ENCODE assay signal across 8 cellular contexts in the genomic region with DNA sequence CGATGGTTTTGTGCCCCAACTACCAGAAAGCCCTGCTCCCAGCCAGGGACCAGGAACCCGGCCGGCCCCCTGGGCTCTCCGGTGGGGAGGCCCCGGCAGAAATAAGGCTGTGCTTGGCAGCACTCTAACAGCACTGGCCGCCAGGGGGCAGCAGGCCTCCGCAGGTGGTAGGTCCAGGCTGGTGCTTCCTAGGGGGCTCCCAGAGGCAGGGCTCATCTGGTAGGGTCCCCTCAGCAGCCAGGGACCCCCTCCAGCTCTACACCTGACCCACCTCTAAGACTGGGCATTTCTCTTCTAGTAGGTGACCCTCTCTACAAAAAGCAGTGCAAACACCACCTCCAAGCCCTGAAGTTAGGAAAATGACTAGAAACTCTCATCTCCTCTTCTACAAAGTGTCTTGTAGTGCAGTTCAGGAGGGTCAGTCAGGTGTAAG.
A peak's percentile ranks its signal among the peaks of the same experiment; 100 is the strongest.
DNase-seq lines count a peak whose midpoint lies in the region; ATAC-seq and TF ChIP-seq lines count a peak whose summit lies in the region.

No MANE protein-coding gene starts in this region.

- no peak overlapping the region for H3K4ac ChIP-seq in neuronal stem cell (ENCODE audit: low read length)

- H3K79me2 ChIP-seq in OCI-LY7 (ENCODE audit: insufficient read depth, low read depth, low read length) (no peaks in the 10 kb centered on the region), fibroblast of lung (ENCODE audit: control insufficient read depth, insufficient read depth, low read length) (no peaks in the 10 kb centered on the region)

- no peaks in the 10 kb centered on the region for H4K20me1 ChIP-seq in OCI-LY7 (ENCODE audit: insufficient read depth, low read length)
- H4K20me1 ChIP-seq in fibroblast of lung (ENCODE audit: control insufficient read depth, extremely low read depth, insufficient read depth, low read length) = no peaks in the 10 kb centered on the region

- H3K36me3 ChIP-seq in CD4-positive, CD25-positive, alpha-beta regulatory T cell (ENCODE audit: control insufficient read depth, insufficient read depth, low read length) = peaks cover 54% of the 10 kb centered on the region
- H3K36me3 ChIP-seq in OCI-LY7 (ENCODE audit: insufficient read depth, low read length) (peaks cover 54% of the 10 kb centered on the region), fibroblast of lung (ENCODE audit: control insufficient read depth, insufficient read depth, low read length) (peaks cover 6% of the 10 kb centered on the region), neuronal stem cell (replicated peaks in 1 of 2; ENCODE audit: control insufficient read depth in 2 of 2, insufficient read depth in 2 of 2, low read length in 2 of 2) (peaks cover 0 to 10% of the 10 kb centered on the region in 2 donors)

- H3K36me3 Mint-ChIP-seq in CD4-positive, CD25-positive, alpha-beta regulatory T cell = peaks cover 20% of the 10 kb centered on the region
- H3K36me3 Mint-ChIP-seq in activated T-cell treated with anti-CD3 and anti-CD28 coated beads, Interleukin-2, amount 50 U/mL, for 72 hours (ENCODE audit: insufficient read depth in 2 of 2) = peaks cover 5 to 18% of the 10 kb centered on the region in 2 donors

- H3K4me2 ChIP-seq in OCI-LY7 (ENCODE audit: low read length) (peak overlapping the region; percentile 57; the same call in 1 of the 2 replicates), fibroblast of lung (ENCODE audit: extremely low read depth, insufficient read depth, low read length) (no peak overlapping the region), neuronal stem cell (ENCODE audit: insufficient read depth, low read length, poor library complexity, severe bottlenecking) (no peak overlapping the region)

- H3K4me3 Mint-ChIP-seq in CD4-positive, CD25-positive, alpha-beta regulatory T cell = peak overlapping the region in 3 of 4 donors; percentile 39 to 76 (median 69)
- H3K4me3 Mint-ChIP-seq in activated T-cell treated with anti-CD3 and anti-CD28 coated beads, Interleukin-2, amount 50 U/mL, for 72 hours = peak overlapping the region; percentile 5 to 21

- intact Hi-C loops in OCI-LY7 (cut with micrococcal nuclease; ENCODE audit: unreplicated experiment) = loop anchor here (1.0 to 10.0 kb wide), 5 partner anchors 53 to 601 kb away; partner anchors contain the start of gene COQ8A

- H3K9ac ChIP-seq in fibroblast of lung (ENCODE audit: insufficient read depth, low read length) = no peak overlapping the region
- peak overlapping the region; percentile 1 for H3K9ac ChIP-seq in neuronal stem cell (ENCODE audit: low read depth, low read length, poor library complexity)

- no peaks in the 10 kb centered on the region for H3K9me2 ChIP-seq in OCI-LY7 (ENCODE audit: insufficient read depth, low read length)

- H2BK5ac ChIP-seq in neuronal stem cell (ENCODE audit: low read length) = no peak overlapping the region

- peak overlapping the region; percentile 84 to 87 (median 86) for H3K27ac Mint-ChIP-seq in CD4-positive, CD25-positive, alpha-beta regulatory T cell
- H3K27ac Mint-ChIP-seq in activated T-cell treated with anti-CD3 and anti-CD28 coated beads, Interleukin-2, amount 50 U/mL, for 72 hours = peak overlapping the region; percentile 3

- no peaks in the 10 kb centered on the region for H3K27me3 ChIP-seq in CD4-positive, CD25-positive, alpha-beta regulatory T cell (ENCODE audit: control insufficient read depth, insufficient read depth, low read length)
- H3K27me3 ChIP-seq in fibroblast of lung (ENCODE audit: control insufficient read depth, insufficient read depth, low read length) = no peaks in the 10 kb centered on the region
- no peaks in the 10 kb centered on the region for H3K27me3 ChIP-seq in neuronal stem cell (ENCODE audit: control insufficient read depth in 3 of 3, insufficient read depth in 3 of 3, low read depth in 1 of 3, low read length in 3 of 3)

- WGBS in neuronal stem cell (ENCODE audit: extremely low coverage in 2 of 2, insufficient read length in 2 of 2, insufficient replicate concordance in 1 of 2), 2 donors = no CpG with 5 or more reads among the region's 7 CpGs

- H3K18ac ChIP-seq in neuronal stem cell (ENCODE audit: low read length) = peak overlapping the region; percentile 31

- peaks cover 57% of the 10 kb centered on the region for H3K4me1 ChIP-seq in CD4-positive, CD25-positive, alpha-beta regulatory T cell (ENCODE audit: control insufficient read depth, insufficient read depth, low read length, poor library complexity, severe bottlenecking)
- H3K4me1 ChIP-seq in OCI-LY7 (ENCODE audit: insufficient read depth, low read length, poor library complexity, severe bottlenecking) = peaks cover 58% of the 10 kb centered on the region
- peaks cover 2% of the 10 kb centered on the region for H3K4me1 ChIP-seq in fibroblast of lung (ENCODE audit: control insufficient read depth, extremely low read depth, insufficient read depth, low read length)
- H3K4me1 ChIP-seq in neuronal stem cell (ENCODE audit: control insufficient read depth in 2 of 2, insufficient read depth in 1 of 2, low read depth in 1 of 2, low read length in 2 of 2) = peaks cover 2 to 5% of the 10 kb centered on the region in 2 donors

- no peak overlapping the region for H2BK15ac ChIP-seq in neuronal stem cell (ENCODE audit: low read length)

- peaks cover 0 to 2% (median 0%) of the 10 kb centered on the region in 7 donors for H3K9me3 Mint-ChIP-seq in CD4-positive, CD25-positive, alpha-beta regulatory T cell
- no peaks in the 10 kb centered on the region for H3K9me3 Mint-ChIP-seq in activated T-cell treated with anti-CD3 and anti-CD28 coated beads, Interleukin-2, amount 50 U/mL, for 72 hours

- peak; percentile 77 to 79 for ATAC-seq in CD4-positive, CD25-positive, alpha-beta regulatory T cell (ENCODE audit: low read depth in 2 of 2)
- ATAC-seq in GM19324 (IDR thresholded peaks at IDR 0.05; ENCODE audit: low FRiP score, unreplicated experiment) = peak; percentile 59
- peak; percentile 62 for ATAC-seq in HG03469 (IDR thresholded peaks at IDR 0.05; ENCODE audit: unreplicated experiment)
- ATAC-seq in activated T-cell treated with anti-CD3 and anti-CD28 coated beads, Interleukin-2, amount 50 U/mL, for 72 hours (replicated peaks in 1 of 2) = peak; percentile 78 to 83

- TF ChIP-seq CTCF in OCI-LY7 (conservative IDR thresholded peaks at IDR 0.05; ENCODE audit: low read length) = peak; percentile 98
- TF ChIP-seq CTCF in fibroblast of lung (conservative IDR thresholded peaks at IDR 0.05 in 1 of 2, IDR thresholded peaks at IDR 0.05 in 1 of 2; ENCODE audit: low read depth in 1 of 2, low read length in 2 of 2) = peak; percentile 85 to 89

- CTCF ChIA-PET in OCI-LY7 (lab: Charles Lee; ENCODE audit: unreplicated experiment) = interaction anchor here (1.0 to 1.6 kb wide), 3 partner anchors 10 to 193 kb away, joined by 3 to 7 read pairs (median 4); no protein-coding TSS in a partner anchor

- H3K27ac ChIP-seq in CD4-positive, CD25-positive, alpha-beta regulatory T cell (ENCODE audit: insufficient read depth, low read length, poor library complexity, severe bottlenecking) = peak overlapping the region; percentile 62
- H3K27ac ChIP-seq in OCI-LY7 (ENCODE audit: low read depth, low read length, poor library complexity, severe bottlenecking) (no peak overlapping the region), fibroblast of lung (ENCODE audit: insufficient read depth, low read length) (no peak overlapping the region), neuronal stem cell (replicated peaks; ENCODE audit: low read length) (no peak overlapping the region)

- H4K91ac ChIP-seq in neuronal stem cell (ENCODE audit: low read depth, low read length, poor library complexity) = no peak overlapping the region

- no peak overlapping the region for H2BK12ac ChIP-seq in neuronal stem cell (ENCODE audit: low read length)

- POLR2A ChIA-PET in OCI-LY7 (lab: Charles Lee) = interaction anchor here (1.5 kb wide), 1 partner anchor 53 kb away, joined by 3 read pairs; no protein-coding TSS in a partner anchor

- no peak overlapping the region for H3K23ac ChIP-seq in neuronal stem cell (ENCODE audit: low read depth, low read length, poor library complexity)

- peaks cover 9 to 72% (median 40%) of the 10 kb centered on the region in 4 donors for H3K4me1 Mint-ChIP-seq in CD4-positive, CD25-positive, alpha-beta regulatory T cell
- H3K4me1 Mint-ChIP-seq in activated T-cell treated with anti-CD3 and anti-CD28 coated beads, Interleukin-2, amount 50 U/mL, for 72 hours (ENCODE audit: low read depth) = peaks cover 59% of the 10 kb centered on the region

- H4K8ac ChIP-seq in neuronal stem cell (ENCODE audit: low read depth, low read length) = no peak overlapping the region

- peaks cover 1% of the 10 kb centered on the region for H3K79me1 ChIP-seq in neuronal stem cell (ENCODE audit: low read depth, low read length)

- peak overlapping the region; percentile 19 for H3K4me3 ChIP-seq in CD4-positive, CD25-positive, alpha-beta regulatory T cell (ENCODE audit: low read depth, low read length)
- H3K4me3 ChIP-seq in OCI-LY7 (ENCODE audit: low read depth, low read length, poor library complexity, severe bottlenecking) (no peak overlapping the region), fibroblast of lung (replicated peaks in 1 of 4; ENCODE audit: control extremely low read depth in 1 of 4, insufficient read depth in 1 of 4, low read depth in 3 of 4, low read length in 4 of 4) (no peak overlapping the region), neuronal stem cell (ENCODE audit: low read length in 2 of 2) (no peak overlapping the region)

- peaks cover 5% of the 10 kb centered on the region for H3K27me3 Mint-ChIP-seq in CD4-positive, CD25-positive, alpha-beta regulatory T cell
- H3K27me3 Mint-ChIP-seq in activated T-cell treated with anti-CD3 and anti-CD28 coated beads, Interleukin-2, amount 50 U/mL, for 72 hours (ENCODE audit: low read depth) = no peaks in the 10 kb centered on the region

- no peak overlapping the region for H2BK120ac ChIP-seq in neuronal stem cell (ENCODE audit: low read depth, low read length)

- BruUV-seq in OCI-LY7 (replicated peaks; lab: Mats Ljungman, UMichigan) = no TSS peak

- H3K9me3 ChIP-seq in CD4-positive, CD25-positive, alpha-beta regulatory T cell (ENCODE audit: control insufficient read depth in 2 of 2, low read length in 2 of 2) = no peaks in the 10 kb centered on the region
- H3K9me3 ChIP-seq in OCI-LY7 (ENCODE audit: low read length) (no peaks in the 10 kb centered on the region), fibroblast of lung (ENCODE audit: control insufficient read depth, insufficient read depth, low read depth, low read length) (no peaks in the 10 kb centered on the region), neuronal stem cell (replicated peaks in 1 of 2; ENCODE audit: control insufficient read depth in 2 of 2, insufficient read depth in 1 of 2, low read depth in 1 of 2, low read length in 2 of 2) (no peaks in the 10 kb centered on the region)

- peak; percentile 73 to 83 (median 80) for DNase-seq in CD4-positive, CD25-positive, alpha-beta regulatory T cell
- DNase-seq in OCI-LY7 (ENCODE audit: low spot score) (peak; percentile 81), fibroblast of lung (ENCODE audit: low read depth in 2 of 2) (peak; percentile 44 to 70), neuronal stem cell (ENCODE audit: low spot score) (peak; percentile 70), stromal cell of bone marrow (ENCODE audit: low read depth) (peak; percentile 26)
- peak; percentile 82 to 88 for DNase-seq in activated T-cell treated with anti-CD3 and anti-CD28 coated beads, Interleukin-2, amount 50 U/mL, for 72 hours

- no peak overlapping the region for H2AFZ ChIP-seq in OCI-LY7 (ENCODE audit: low read length)
- no peak overlapping the region for H2AFZ ChIP-seq in fibroblast of lung (ENCODE audit: low read length)
- no peak overlapping the region for H2AFZ ChIP-seq in neuronal stem cell (ENCODE audit: low read length)

- H3K14ac ChIP-seq in neuronal stem cell (ENCODE audit: low read length) = no peak overlapping the region

- no peak overlapping the region for H2AK5ac ChIP-seq in neuronal stem cell (ENCODE audit: low read depth, low read length)

Comparison
In these comparisons a context has a peak if more than half of its experiments do, and no peak if none do; other contexts are left out.
1. DNase-seq: peak in every context shown above with its lines; median percentile 85 in activated T-cell treated with anti-CD3 and anti-CD28 coated beads, Interleukin-2, amount 50 U/mL, for 72 hours; 81 in OCI-LY7; 80 in CD4-positive, CD25-positive, alpha-beta regulatory T cell; 70 in neuronal stem cell; 57 in fibroblast of lung; 26 in stromal cell of bone marrow.